Comparison of ENCODE assay signal across 9 cellular contexts in genomic region chr2:63053889-63054725, GRCh38. TPM values are rescaled to one million over a fixed set of nuclear protein-coding genes. Genes with fewer than 3 reads are reported as not detected.
DNase-seq lines count a peak whose midpoint lies in the region; ATAC-seq and TF ChIP-seq lines count a peak whose summit lies in the region.
"Had no signal": no experiment of that assay in that cellular context is flagged by ENCODE, and none has a peak within 500 bp of the region (broad histone marks: within the 10 kb centered on the region; RNA-seq: fewer than 3 reads in every experiment).

No MANE protein-coding gene starts in this region.

- peak; percentile 8 to 9 for ATAC-seq in naive B cell (ENCODE audit: low read depth in 2 of 2)
- no peak for ATAC-seq in HG03159 (IDR thresholded peaks at IDR 0.05; ENCODE audit: unreplicated experiment)

- H3K4me1 Mint-ChIP-seq in HFFc6 (ENCODE audit: low read depth) (peaks cover 25% of the 10 kb centered on the region), naive B cell (peaks cover 66 to 93% (median 81%) of the 10 kb centered on the region in 3 donors)

- TF ChIP-seq CTCF in HFFc6 (IDR thresholded peaks at IDR 0.05): peak; percentile 48
- peak; percentile 45 for TF ChIP-seq CTCF in choroid plexus epithelial cell (conservative IDR thresholded peaks at IDR 0.05; ENCODE audit: low read depth, low read length)

- peaks cover 24% of the 10 kb centered on the region for H3K36me3 Mint-ChIP-seq in HFFc6 (ENCODE audit: low read depth)
- H3K36me3 Mint-ChIP-seq in naive B cell: peaks cover 8 to 22% of the 10 kb centered on the region in 2 donors

- H3K27me3 Mint-ChIP-seq in HFFc6 (ENCODE audit: insufficient read depth): peaks cover 50% of the 10 kb centered on the region
- H3K27me3 Mint-ChIP-seq in naive B cell: peaks cover 82 to 93% (median 88%) of the 10 kb centered on the region in 3 donors

- H3K27ac Mint-ChIP-seq in HFFc6: no peak overlapping the region
- peak overlapping the region in 3 of 6 donors; percentile 52 to 82 (median 64) for H3K27ac Mint-ChIP-seq in naive B cell

- H3K4me3 ChIP-seq in choroid plexus epithelial cell (ENCODE audit: low read depth, low read length): peak overlapping the region; percentile 3

- H3K4me3 Mint-ChIP-seq in HFFc6: peak overlapping the region; percentile 70
- H3K4me3 Mint-ChIP-seq in naive B cell: peak overlapping the region; percentile 48 to 88 (median 79)

- DNase-seq in AG20443 (ENCODE audit: low spot score) (peak; percentile 19), HFFc6 (no peak), choroid plexus epithelial cell (ENCODE audit: low read depth) (no peak), naive B cell (peak; percentile 31), NCI-H2029 treated with DMSO at 0.1 percent for 48 hours (lab: John Stamatoyannopoulos, UW) (no peak), SIG-M5 treated with dmso at 0.1 percent for 504 hours (lab: John Stamatoyannopoulos, UW; ENCODE audit: unreplicated experiment) (no peak), A172 (ENCODE audit: low spot score) (no peak)
- DNase-seq: KBM-7 had no signal

- H3K9me3 Mint-ChIP-seq in HFFc6 (peaks cover 22% of the 10 kb centered on the region), naive B cell (peaks cover 0 to 26% (median 14%) of the 10 kb centered on the region in 7 donors)

RNA-seq across cellular contexts. Expression of gene OTX1, which starts 3.5 kb away (rescaled TPM):
- total RNA-seq in HFFc6 (2021; fragmentation: NEBNext Ultra II Directional; extraction: Animal tissue kit (Norgen Biotek cat#: 25700)): under 1 TPM; 0.41 to 0.61 (median 0.53) TPM
- not detected for polyA plus RNA-seq in naive B cell (ENCODE audit: low read depth in 6 of 6)
- 0.41 and 0.69 TPM in 2 replicates for total RNA-seq in A172 (2014; rRNA removed; shearing (Covaris generic))

Comparison
In these comparisons a context has a peak if more than half of its experiments do, and no peak if none do; other contexts are left out.
1. DNase-seq: peak in AG20443 (single experiment) and naive B cell (single experiment); none in HFFc6 (single experiment), choroid plexus epithelial cell (single experiment), NCI-H2029 treated with DMSO at 0.1 percent for 48 hours (single experiment), SIG-M5 treated with dmso at 0.1 percent for 504 hours (single experiment) and A172 (single experiment).